ENCODE assay signal across 17 cellular contexts in the genomic region with DNA sequence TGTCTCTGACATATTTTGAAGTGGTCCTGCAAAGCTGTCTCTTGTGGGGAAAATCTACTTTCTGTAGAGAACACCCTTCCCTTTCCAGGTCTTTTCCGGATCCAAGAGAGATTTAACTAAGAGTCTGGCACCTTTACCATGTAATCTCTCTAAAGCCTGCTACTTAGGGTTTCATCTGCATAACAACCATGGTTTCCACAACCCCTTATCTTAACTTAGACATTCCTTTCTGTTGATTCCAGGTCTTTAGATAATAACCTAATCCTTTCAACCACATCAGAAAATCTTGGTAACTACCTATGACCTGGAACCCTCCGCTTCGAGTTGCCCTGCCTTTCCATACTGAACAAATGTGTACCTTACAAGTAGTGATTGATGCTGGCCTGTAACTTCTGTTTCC.
DNase-seq lines count a peak whose midpoint lies in the region; TF ChIP-seq lines count a peak whose summit lies in the region.
"Had no signal": no experiment of that assay in that cellular context is flagged by ENCODE, and none has a peak within 500 bp of the region (broad histone marks: within the 10 kb centered on the region; RNA-seq: fewer than 3 reads in every experiment).

No MANE protein-coding gene starts in this region.

- peaks cover 13% of the 10 kb centered on the region for H3K9me3 ChIP-seq in HUES48 (ENCODE audit: control insufficient read depth, insufficient read depth, low read length)
- peaks cover 60% of the 10 kb centered on the region for H3K9me3 ChIP-seq in endodermal cell (ENCODE audit: control insufficient read depth, low read length)
- H3K9me3 ChIP-seq in mesodermal cell (ENCODE audit: control insufficient read depth, low read length), result peaks cover 11% of the 10 kb centered on the region

- WGBS in endodermal cell (ENCODE audit: insufficient coverage in 1 of 2, insufficient read length in 1 of 2), 2 experiments, result 63 to 82% methylated on average over 1 to 3 of the region's 3 CpGs
- WGBS in mesodermal cell (ENCODE audit: insufficient coverage in 2 of 2), 2 experiments, result 70 to 92% methylated on average over 1 of the region's 3 CpGs

- peaks cover 40% of the 10 kb centered on the region for H3K4me1 ChIP-seq in HUES48 (ENCODE audit: control insufficient read depth, insufficient read depth, low read length)
- no peaks in the 10 kb centered on the region for H3K4me1 ChIP-seq in endodermal cell (ENCODE audit: control insufficient read depth, insufficient read depth, low read length)
- H3K4me1 ChIP-seq in mesodermal cell (ENCODE audit: control insufficient read depth, insufficient read depth, low read length, poor library complexity, severe bottlenecking), result no peaks in the 10 kb centered on the region

- no peaks in the 10 kb centered on the region for H3K27me3 ChIP-seq in HUES48 (ENCODE audit: control insufficient read depth, insufficient read depth, low read length)
- H3K27me3 ChIP-seq in endodermal cell (ENCODE audit: control insufficient read depth, insufficient read depth, low read length, poor library complexity, severe bottlenecking), result no peaks in the 10 kb centered on the region

- POLR2A ChIA-PET in activated CD4-positive, alpha-beta memory T cell treated with anti-CD3 and anti-CD28 coated beads, Interleukin-2, amount 10 ng/mL, durations not matched to agents 7 days and 5 days (lab: Charles Lee), result no interaction called here

- H3K27ac ChIP-seq in HUES48 (ENCODE audit: low read depth, low read length) (peak overlapping the region; percentile 66), endodermal cell (ENCODE audit: low read depth, low read length) (no peak overlapping the region), mesodermal cell (ENCODE audit: low read depth, low read length, severe bottlenecking) (peak overlapping the region; percentile 18), caudate nucleus (ENCODE audit: low read depth, low read length) (no peak overlapping the region)
- H3K27ac ChIP-seq: BLaER1 treated with 17β-estradiol and CSF1 and Interleukin-3, amounts not matched to agents 10 nM and 100 nM had no signal

- peaks cover 43% of the 10 kb centered on the region for H3K9me3 Mint-ChIP-seq in endodermal cell
- H3K9me3 Mint-ChIP-seq in activated CD4-positive, alpha-beta memory T cell treated with anti-CD3 and anti-CD28 coated beads, Interleukin-2, amount 10 ng/mL, durations not matched to agents 7 days and 5 days, result peaks cover 5% of the 10 kb centered on the region
- H3K9me3 Mint-ChIP-seq: CD8-positive, alpha-beta T cell had no signal

- peak overlapping the region; percentile 87 for H3K27ac Mint-ChIP-seq in endodermal cell
- no peak overlapping the region for H3K27ac Mint-ChIP-seq in activated CD4-positive, alpha-beta memory T cell treated with anti-CD3 and anti-CD28 coated beads, Interleukin-2, amount 10 ng/mL, durations not matched to agents 7 days and 5 days
- H3K27ac Mint-ChIP-seq: B cell; CD8-positive, alpha-beta T cell had no signal

- H3K4me3 ChIP-seq in HUES48 (ENCODE audit: low read depth, low read length), result no peak overlapping the region
- peak overlapping the region; percentile 71 for H3K4me3 ChIP-seq in endodermal cell (ENCODE audit: low read length)
- H3K4me3 ChIP-seq in mesodermal cell (ENCODE audit: extremely low read depth, insufficient read depth, low read length, poor library complexity, severe bottlenecking), result no peak overlapping the region
- H3K4me3 ChIP-seq: BLaER1 treated with 17β-estradiol and CSF1 and Interleukin-3, amounts not matched to agents 10 nM and 100 nM; K562 had no signal

- peaks cover 5% of the 10 kb centered on the region for H3K36me3 Mint-ChIP-seq in endodermal cell (ENCODE audit: low read depth)
- H3K36me3 Mint-ChIP-seq in activated CD4-positive, alpha-beta memory T cell treated with anti-CD3 and anti-CD28 coated beads, Interleukin-2, amount 10 ng/mL, durations not matched to agents 7 days and 5 days (ENCODE audit: low read depth), result peaks cover 5% of the 10 kb centered on the region
- H3K36me3 Mint-ChIP-seq: CD8-positive, alpha-beta T cell had no signal

- H3K9ac ChIP-seq in HUES48 (ENCODE audit: low read depth, low read length) (no peak overlapping the region), endodermal cell (ENCODE audit: extremely low read depth, low read length, poor library complexity, severe bottlenecking) (no peak overlapping the region)
- H3K9ac ChIP-seq: BLaER1 treated with 17β-estradiol and CSF1 and Interleukin-3, amounts not matched to agents 10 nM and 100 nM had no signal

- peak; percentile 40 for DNase-seq in ELF-1 (ENCODE audit: low read depth, low spot score)
- no peak for DNase-seq in endodermal cell
- DNase-seq in caudate nucleus (lab: John Stamatoyannopoulos, UW), result no peak
- DNase-seq in activated CD4-positive, alpha-beta memory T cell treated with anti-CD3 and anti-CD28 coated beads, Interleukin-2, amount 10 ng/mL, durations not matched to agents 7 days and 5 days, result no peak
- no peak for DNase-seq in activated gamma-delta T cell treated with Interleukin-2 at 50 U/mL for 16 hours
- no peak for DNase-seq in NCI-H510A (lab: John Stamatoyannopoulos, UW)
- DNase-seq: Calu3; CD8-positive, alpha-beta T cell; DMS79; GF-D8; HCEC 1CT; IMR-90 had no signal

- peaks cover 4% of the 10 kb centered on the region for H3K4me1 Mint-ChIP-seq in endodermal cell
- peaks cover 20% of the 10 kb centered on the region for H3K4me1 Mint-ChIP-seq in activated CD4-positive, alpha-beta memory T cell treated with anti-CD3 and anti-CD28 coated beads, Interleukin-2, amount 10 ng/mL, durations not matched to agents 7 days and 5 days
- H3K4me1 Mint-ChIP-seq: B cell had no signal

- no peak overlapping the region for H3K4me3 Mint-ChIP-seq in endodermal cell
- no peak overlapping the region for H3K4me3 Mint-ChIP-seq in activated CD4-positive, alpha-beta memory T cell treated with anti-CD3 and anti-CD28 coated beads, Interleukin-2, amount 10 ng/mL, durations not matched to agents 7 days and 5 days
- H3K4me3 Mint-ChIP-seq: B cell; CD8-positive, alpha-beta T cell had no signal

- H3K36me3 ChIP-seq in HUES48 (ENCODE audit: control insufficient read depth, insufficient read depth, low read length) (no peaks in the 10 kb centered on the region), endodermal cell (ENCODE audit: control insufficient read depth, insufficient read depth, low read length) (no peaks in the 10 kb centered on the region), mesodermal cell (ENCODE audit: control insufficient read depth, insufficient read depth, low read length) (no peaks in the 10 kb centered on the region)

- TF ChIP-seq CTCF in endodermal cell (conservative IDR thresholded peaks at IDR 0.05), result no peak

- H3K27me3 Mint-ChIP-seq in endodermal cell (ENCODE audit: insufficient read depth), result no peaks in the 10 kb centered on the region
- peaks cover 5% of the 10 kb centered on the region for H3K27me3 Mint-ChIP-seq in activated CD4-positive, alpha-beta memory T cell treated with anti-CD3 and anti-CD28 coated beads, Interleukin-2, amount 10 ng/mL, durations not matched to agents 7 days and 5 days
- H3K27me3 Mint-ChIP-seq: B cell had no signal

- CTCF ChIA-PET in activated CD4-positive, alpha-beta memory T cell treated with anti-CD3 and anti-CD28 coated beads, Interleukin-2, amount 10 ng/mL, durations not matched to agents 7 days and 5 days (lab: Charles Lee), result no interaction called here

Comparison
In these comparisons a context has a peak if more than half of its experiments do, and no peak if none do; other contexts are left out.
1. H3K27ac ChIP-seq: peak in HUES48 (single experiment) and mesodermal cell (single experiment); none in endodermal cell (single experiment) and caudate nucleus (single experiment).